In genomic region chr1:62356257-62356835, GRCh38 we compare ENCODE assay signal across 10 cellular contexts. TPM values are rescaled to one million over a fixed set of nuclear protein-coding genes. Genes with fewer than 3 reads are reported as not detected.
DNase-seq lines count a peak whose midpoint lies in the region; ATAC-seq and TF ChIP-seq lines count a peak whose summit lies in the region.
"Had no signal": no experiment of that assay in that cellular context is flagged by ENCODE, and none has a peak within 500 bp of the region (broad histone marks: within the 10 kb centered on the region; RNA-seq: fewer than 3 reads in every experiment).

No MANE protein-coding gene starts in this region.

- 97 to 100% methylated on average over 1 of the region's 1 CpG for WGBS in aorta, 2 donors

- no peak overlapping the region for H3K4me3 ChIP-seq in naive thymus-derived CD4-positive, alpha-beta T cell (ENCODE audit: low read length)
- H3K4me3 ChIP-seq in aorta (ENCODE audit: low read length in 2 of 2), result no peak overlapping the region

- H3K4me1 ChIP-seq in naive thymus-derived CD4-positive, alpha-beta T cell (ENCODE audit: control insufficient read depth in 2 of 2, insufficient read depth in 2 of 2, low read length in 2 of 2), result no peaks in the 10 kb centered on the region
- H3K4me1 ChIP-seq in aorta (ENCODE audit: control insufficient read depth in 1 of 2, insufficient read depth in 2 of 2, low read length in 2 of 2), result no peaks in the 10 kb centered on the region

- intact Hi-C loops in naive thymus-derived CD4-positive, alpha-beta T cell (cut with micrococcal nuclease), result no loop called here
- intact Hi-C loops in aorta (cut with DNase I), result no loop called here

- TF ChIP-seq CTCF in mesothelial cell of epicardium (IDR thresholded peaks at IDR 0.05; ENCODE audit: unreplicated experiment), result no peak

- H3K27ac ChIP-seq in naive thymus-derived CD4-positive, alpha-beta T cell (ENCODE audit: low read depth, low read length), result no peak overlapping the region
- H3K27ac ChIP-seq in aorta (ENCODE audit: low read depth in 1 of 2, low read length in 2 of 2), result no peak overlapping the region

- no peaks in the 10 kb centered on the region for H3K27me3 Mint-ChIP-seq in naive thymus-derived CD4-positive, alpha-beta T cell
- H3K27me3 Mint-ChIP-seq in mesothelial cell of epicardium (ENCODE audit: low read depth), result no peaks in the 10 kb centered on the region

- no peak for TF ChIP-seq POLR2A in erythroblast (IDR thresholded peaks at IDR 0.05; ENCODE audit: low read length)

- no peaks in the 10 kb centered on the region for H3K36me3 Mint-ChIP-seq in naive thymus-derived CD4-positive, alpha-beta T cell
- no peaks in the 10 kb centered on the region for H3K36me3 Mint-ChIP-seq in mesothelial cell of epicardium

- peaks cover 0 to 7% (median 5%) of the 10 kb centered on the region in 7 donors for H3K4me1 Mint-ChIP-seq in naive thymus-derived CD4-positive, alpha-beta T cell
- peaks cover 11% of the 10 kb centered on the region for H3K4me1 Mint-ChIP-seq in mesothelial cell of epicardium

- H3K27ac Mint-ChIP-seq in naive thymus-derived CD4-positive, alpha-beta T cell, result no peak overlapping the region
- H3K27ac Mint-ChIP-seq in mesothelial cell of epicardium, result no peak overlapping the region

- POLR2A ChIA-PET in naive thymus-derived CD4-positive, alpha-beta T cell (lab: Charles Lee), result no interaction called here

- no peaks in the 10 kb centered on the region for H3K9me3 ChIP-seq in naive thymus-derived CD4-positive, alpha-beta T cell (ENCODE audit: control insufficient read depth in 2 of 3, low read length in 3 of 3)
- no peaks in the 10 kb centered on the region for H3K9me3 ChIP-seq in aorta (ENCODE audit: control insufficient read depth, low read length)

- DNase-seq in NCI-H2029 (lab: John Stamatoyannopoulos, UW), result peak; percentile 47
- no peak for DNase-seq in NCI-H2029 treated with DMSO at 0.1 percent for 48 hours (lab: John Stamatoyannopoulos, UW)
- peak; percentile 56 for DNase-seq in T1000 (lab: John Stamatoyannopoulos, UW)
- DNase-seq in naive thymus-derived CD4-positive, alpha-beta T cell, result no peak
- no peak for DNase-seq in mesothelial cell of epicardium (ENCODE audit: low spot score in 2 of 2, unreplicated experiment in 2 of 2)
- DNase-seq in erythroblast (lab: John Stamatoyannopoulos, UW), result no peak
- DNase-seq in aorta, result no peak
- DNase-seq: activated T-cell treated with anti-CD3 and anti-CD28 coated beads, Interleukin-2, amount 50 U/mL, for 4 hours; midbrain had no signal

- no peaks in the 10 kb centered on the region for H3K36me3 ChIP-seq in naive thymus-derived CD4-positive, alpha-beta T cell (ENCODE audit: control insufficient read depth in 2 of 3, insufficient read depth in 3 of 3, low read length in 3 of 3)
- no peaks in the 10 kb centered on the region for H3K36me3 ChIP-seq in aorta (ENCODE audit: control insufficient read depth in 1 of 2, insufficient read depth in 2 of 2, low read length in 1 of 2)

- H3K27me3 ChIP-seq in naive thymus-derived CD4-positive, alpha-beta T cell (ENCODE audit: control insufficient read depth in 2 of 2, insufficient read depth in 2 of 2, low read length in 2 of 2), result no peaks in the 10 kb centered on the region
- no peaks in the 10 kb centered on the region for H3K27me3 ChIP-seq in aorta (ENCODE audit: control insufficient read depth in 1 of 2, insufficient read depth in 2 of 2, low read length in 1 of 2)

- H3K4me3 Mint-ChIP-seq in naive thymus-derived CD4-positive, alpha-beta T cell, result no peak overlapping the region
- H3K4me3 Mint-ChIP-seq in mesothelial cell of epicardium, result no peak overlapping the region
- H3K4me3 Mint-ChIP-seq: activated T-cell treated with anti-CD3 and anti-CD28 coated beads, Interleukin-2, amount 50 U/mL, for 4 hours had no signal

- peak; percentile 37 for ATAC-seq in HG03060 (IDR thresholded peaks at IDR 0.05; ENCODE audit: low read depth, unreplicated experiment)
- ATAC-seq in naive thymus-derived CD4-positive, alpha-beta T cell, result peak; percentile 78
- ATAC-seq in aorta (ENCODE audit: low FRiP score), result no peak

- CTCF ChIA-PET in naive thymus-derived CD4-positive, alpha-beta T cell (lab: Charles Lee), result no interaction called here

- peaks cover 0 to 1% (median 0%) of the 10 kb centered on the region in 11 donors for H3K9me3 Mint-ChIP-seq in naive thymus-derived CD4-positive, alpha-beta T cell
- H3K9me3 Mint-ChIP-seq in mesothelial cell of epicardium, result no peaks in the 10 kb centered on the region
- H3K9me3 Mint-ChIP-seq: activated T-cell treated with anti-CD3 and anti-CD28 coated beads, Interleukin-2, amount 50 U/mL, for 4 hours had no signal

RNA-seq across cellular contexts. Expression of gene KANK4, which starts 37.1 kb away (rescaled TPM):
- total RNA-seq in naive thymus-derived CD4-positive, alpha-beta T cell, result not detected
- not detected for polyA plus RNA-seq in naive thymus-derived CD4-positive, alpha-beta T cell
- total RNA-seq in mesothelial cell of epicardium (34.3 to 36.5 TPM (median 35.2 TPM) in 3 replicates), aorta (under 1 TPM; 0.42 to 0.66 TPM)
- under 1 TPM in 1 of 2 donors, not detected in 1; 0.13 TPM for polyA plus RNA-seq in aorta
- total RNA-seq: activated T-cell treated with anti-CD3 and anti-CD28 coated beads, Interleukin-2, amount 50 U/mL, for 4 hours had no signal

Comparison
In these comparisons a context has a peak if more than half of its experiments do, and no peak if none do; other contexts are left out.
1. DNase-seq: peak in NCI-H2029 (single experiment) and T1000 (single experiment); none in NCI-H2029 treated with DMSO at 0.1 percent for 48 hours (single experiment), naive thymus-derived CD4-positive, alpha-beta T cell (0 of 9), mesothelial cell of epicardium (0 of 2), erythroblast (0 of 2) and aorta (0 of 2).
2. RNA of gene KANK4, which starts 37.1 kb away (total RNA-seq): 34.3 to 36.5 TPM in mesothelial cell of epicardium; 0.42 to 0.66 TPM in aorta and not detected in naive thymus-derived CD4-positive, alpha-beta T cell; every median in the first group is over 10 times any median in the second.